ENCODE assay signal across 8 cellular contexts in genomic region chr16:29925805-29926674, GRCh38. TPM values are rescaled to one million over a fixed set of nuclear protein-coding genes. Genes with fewer than 3 reads are reported as not detected.
DNase-seq lines count a peak whose midpoint lies in the region; ATAC-seq and TF ChIP-seq lines count a peak whose summit lies in the region.

A gene with protein sequence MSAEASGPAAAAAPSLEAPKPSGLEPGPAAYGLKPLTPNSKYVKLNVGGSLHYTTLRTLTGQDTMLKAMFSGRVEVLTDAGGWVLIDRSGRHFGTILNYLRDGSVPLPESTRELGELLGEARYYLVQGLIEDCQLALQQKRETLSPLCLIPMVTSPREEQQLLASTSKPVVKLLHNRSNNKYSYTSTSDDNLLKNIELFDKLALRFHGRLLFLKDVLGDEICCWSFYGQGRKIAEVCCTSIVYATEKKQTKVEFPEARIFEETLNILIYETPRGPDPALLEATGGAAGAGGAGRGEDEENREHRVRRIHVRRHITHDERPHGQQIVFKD (minus strand): TSS chr16:29926226. CDS start chr16:29926033, 193 bp downstream.

- H3K27me3 Mint-ChIP-seq in activated CD4-positive, alpha-beta T cell treated with anti-CD3 and anti-CD28 coated beads for 36 hours = no peaks in the 10 kb centered on the region

- H3K4me3 Mint-ChIP-seq in activated CD4-positive, alpha-beta T cell treated with anti-CD3 and anti-CD28 coated beads for 36 hours = peak within 1 kb of the TSS; percentile 82

- peak within 1 kb of the TSS; percentile 95 for H3K27ac Mint-ChIP-seq in activated CD4-positive, alpha-beta T cell treated with anti-CD3 and anti-CD28 coated beads for 36 hours

- TF ChIP-seq CTCF in AG10803 (conservative IDR thresholded peaks at IDR 0.05; ENCODE audit: low read length) (no peak), choroid plexus epithelial cell (conservative IDR thresholded peaks at IDR 0.05; ENCODE audit: low read depth, low read length) (no peak)

- POLR2A ChIA-PET in activated CD4-positive, alpha-beta T cell treated with anti-CD3 and anti-CD28 coated beads for 36 hours (lab: Charles Lee) = interaction anchor here (0.6 to 2.0 kb wide), 6 partner anchors 10 to 108 kb away, joined by 4 to 8 read pairs (median 5); partner anchors contain the start of gene TAOK2

- intact Hi-C loops in activated CD4-positive, alpha-beta T cell treated with anti-CD3 and anti-CD28 coated beads for 36 hours (cut with DNase I, micrococcal nuclease) = loop anchor here (1.0 to 2.0 kb wide), 8 partner anchors 26 to 136 kb away; partner anchors contain the start of genes ASPHD1 (in 2 of the 2), CDIPT (in 2 of the 2), INO80E (in 1 of the 2) and KIF22 (in 1 of the 2)

- peaks cover 14% of the 10 kb centered on the region for H3K36me3 Mint-ChIP-seq in activated CD4-positive, alpha-beta T cell treated with anti-CD3 and anti-CD28 coated beads for 36 hours (ENCODE audit: low read depth)

- CTCF ChIA-PET in activated CD4-positive, alpha-beta T cell treated with anti-CD3 and anti-CD28 coated beads for 36 hours (lab: Charles Lee) = interaction anchor here (0.5 to 1.7 kb wide), 12 partner anchors 9 to 822 kb away, joined by 3 to 7 read pairs (median 4); partner anchors contain the start of genes CDIPT, HIRIP3, INO80E and KIF22

- ATAC-seq in GM19035 (IDR thresholded peaks at IDR 0.05; ENCODE audit: unreplicated experiment) = peak; percentile 94
- peak; percentile 78 for ATAC-seq in HG03342 (IDR thresholded peaks at IDR 0.05; ENCODE audit: unreplicated experiment)
- peak; percentile 90 for ATAC-seq in activated CD4-positive, alpha-beta T cell treated with anti-CD3 and anti-CD28 coated beads for 36 hours

- H3K4me3 ChIP-seq in AG10803 (ENCODE audit: low read length) (peak within 1 kb of the TSS; percentile 95), choroid plexus epithelial cell (ENCODE audit: low read depth, low read length) (peak within 1 kb of the TSS; percentile 91)

- H3K4me1 Mint-ChIP-seq in activated CD4-positive, alpha-beta T cell treated with anti-CD3 and anti-CD28 coated beads for 36 hours = peaks cover 32% of the 10 kb centered on the region

- peak; percentile 61 for DNase-seq in AG10803 (ENCODE audit: low read depth)
- DNase-seq in NCI-H510A (lab: John Stamatoyannopoulos, UW) = peak; percentile 89
- peak; percentile 92 for DNase-seq in activated CD4-positive, alpha-beta T cell treated with anti-CD3 and anti-CD28 coated beads for 36 hours
- DNase-seq in choroid plexus epithelial cell (ENCODE audit: low read depth) = peak; percentile 79
- peak; percentile 88 for DNase-seq in kidney tubule cell (ENCODE audit: low spot score)
- peak; percentile 83 to 91 for DNase-seq in stimulated activated CD4-positive, alpha-beta T cell treated with anti-CD3 and anti-CD28 coated beads, Interleukin-1b, Interleukin-23, amount 100 ng/mL, for 4 hours (ENCODE audit: low read depth in 2 of 2)

- no peaks in the 10 kb centered on the region for H3K9me3 Mint-ChIP-seq in activated CD4-positive, alpha-beta T cell treated with anti-CD3 and anti-CD28 coated beads for 36 hours (ENCODE audit: low read depth)

RNA-seq across cellular contexts. Expression of the gene that starts here (rescaled TPM):
- total RNA-seq in activated CD4-positive, alpha-beta T cell treated with anti-CD3 and anti-CD28 coated beads for 36 hours = 10 to 100 TPM; 30.4 to 33.4 TPM

Comparison
In these comparisons a context has a peak if more than half of its experiments do, and no peak if none do; other contexts are left out.
1. Peak in every context shown above with its lines: DNase-seq, ATAC-seq and H3K4me3 ChIP-seq.